8 cellular contexts compared by ENCODE assay signal in the genomic region with DNA sequence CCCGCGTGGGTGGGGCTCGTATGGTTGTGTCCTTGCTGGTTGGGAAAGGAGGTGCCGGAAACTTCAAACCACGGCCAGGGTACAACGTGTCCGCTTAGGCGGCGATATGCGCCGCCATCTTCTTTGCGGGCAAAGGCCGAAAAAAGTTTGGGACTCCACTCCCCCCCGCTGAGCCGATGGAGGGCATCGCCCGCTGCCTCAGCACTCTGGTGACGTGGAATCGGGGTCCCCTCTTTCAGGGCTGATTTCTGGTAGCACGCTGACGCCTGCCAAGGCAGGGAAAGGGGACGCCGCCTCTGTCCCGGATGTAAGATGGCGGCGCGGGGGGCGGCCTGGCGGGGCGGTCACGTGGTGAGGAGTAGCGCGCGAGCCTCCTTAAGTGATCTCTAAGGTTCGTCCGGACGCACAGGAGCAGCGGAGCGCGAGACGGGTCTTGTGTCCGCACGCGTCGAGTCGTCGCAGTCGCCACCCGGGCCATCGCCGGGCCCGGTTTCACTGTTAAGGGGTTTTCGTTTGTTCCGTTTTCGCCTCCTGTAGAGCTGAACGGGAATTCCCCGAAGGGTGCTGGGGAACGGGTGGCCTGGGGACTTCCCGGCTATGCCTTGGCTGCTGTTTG.
DNase-seq lines count a peak whose midpoint lies in the region; TF ChIP-seq lines count a peak whose summit lies in the region.

No MANE protein-coding gene starts in this region.

- H3K4me3 ChIP-seq in HFF-Myc (replicated peaks; ENCODE audit: low read depth, low read length) (peak overlapping the region; percentile 91), SJSA1 (peak overlapping the region; percentile 85)

- H3K9me3 Mint-ChIP-seq in activated naive CD4-positive, alpha-beta T cell treated with anti-CD3 and anti-CD28 coated beads, Interleukin-2, amount 10 ng/mL, durations not matched to agents 7 days and 5 days: no peaks in the 10 kb centered on the region

- CTCF ChIA-PET in activated naive CD4-positive, alpha-beta T cell treated with anti-CD3 and anti-CD28 coated beads, Interleukin-2, amount 10 ng/mL, durations not matched to agents 7 days and 5 days (lab: Charles Lee): interaction anchor here (0.7 to 2.1 kb wide), 5 partner anchors 21 to 195 kb away, joined by 3 to 9 read pairs (median 6); no protein-coding TSS in a partner anchor

- H3K4me1 ChIP-seq in SJSA1 (replicated peaks): peaks cover 18% of the 10 kb centered on the region

- no peaks in the 10 kb centered on the region for H3K9me3 ChIP-seq in SJSA1 (replicated peaks)

- peaks cover 35% of the 10 kb centered on the region for H3K4me1 Mint-ChIP-seq in activated naive CD4-positive, alpha-beta T cell treated with anti-CD3 and anti-CD28 coated beads, Interleukin-2, amount 10 ng/mL, durations not matched to agents 7 days and 5 days

- DNase-seq in GM04503 (ENCODE audit: low read depth) (peak; percentile 66), HFF-Myc (ENCODE audit: extremely low read depth, low read depth) (peak; percentile 72), MV-4-11 (lab: John Stamatoyannopoulos, UW) (peak; percentile 88), SJSA1 (ENCODE audit: low read depth in 1 of 2, low spot score in 2 of 2) (peak; percentile 94 to 98), globus pallidus (ENCODE audit: low spot score) (peak; percentile 88), occipital lobe (lab: John Stamatoyannopoulos, UW) (peak; percentile 89)
- DNase-seq in activated naive CD4-positive, alpha-beta T cell treated with anti-CD3 and anti-CD28 coated beads, Interleukin-2, amount 10 ng/mL, durations not matched to agents 7 days and 5 days: peak; percentile 90

- no peaks in the 10 kb centered on the region for H3K27me3 Mint-ChIP-seq in activated naive CD4-positive, alpha-beta T cell treated with anti-CD3 and anti-CD28 coated beads, Interleukin-2, amount 10 ng/mL, durations not matched to agents 7 days and 5 days

- peak overlapping the region; percentile 83 for H3K4me3 Mint-ChIP-seq in activated naive CD4-positive, alpha-beta T cell treated with anti-CD3 and anti-CD28 coated beads, Interleukin-2, amount 10 ng/mL, durations not matched to agents 7 days and 5 days

- H3K36me3 ChIP-seq in SJSA1: peaks cover 42% of the 10 kb centered on the region

- H3K27ac ChIP-seq in SJSA1 (peak overlapping the region; percentile 100), temporal lobe (ENCODE audit: low read depth, low read length) (peak overlapping the region; percentile 96)

- TF ChIP-seq CTCF in HFF-Myc (IDR thresholded peaks at IDR 0.05; ENCODE audit: low read depth, low read length, missing control alignments): no peak

- H3K27ac Mint-ChIP-seq in activated naive CD4-positive, alpha-beta T cell treated with anti-CD3 and anti-CD28 coated beads, Interleukin-2, amount 10 ng/mL, durations not matched to agents 7 days and 5 days: peak overlapping the region; percentile 98

- H3K36me3 Mint-ChIP-seq in activated naive CD4-positive, alpha-beta T cell treated with anti-CD3 and anti-CD28 coated beads, Interleukin-2, amount 10 ng/mL, durations not matched to agents 7 days and 5 days: peaks cover 15% of the 10 kb centered on the region

- H3K27me3 ChIP-seq in SJSA1 (replicated peaks): no peaks in the 10 kb centered on the region

Comparison
In these comparisons a context has a peak if more than half of its experiments do, and no peak if none do; other contexts are left out.
1. Peak in every context shown above with its lines: DNase-seq, H3K4me3 ChIP-seq and H3K27ac ChIP-seq.